Comparison of ENCODE assay signal across 17 cellular contexts in genomic region chr2:159506179-159506578, GRCh38.
DNase-seq lines count a peak whose midpoint lies in the region; ATAC-seq, FAIRE-seq and TF ChIP-seq lines count a peak whose summit lies in the region.
"Had no signal": no experiment of that assay in that cellular context is flagged by ENCODE, and none has a peak within 500 bp of the region (broad histone marks: within the 10 kb centered on the region; RNA-seq: fewer than 3 reads in every experiment).

No MANE protein-coding gene starts in this region.

- peak overlapping the region; percentile 51 for H3K27ac ChIP-seq in PC-9
- H3K27ac ChIP-seq: SJSA1 had no signal

- no peaks in the 10 kb centered on the region for H3K79me2 ChIP-seq in PC-9 (ENCODE audit: low read depth)

- H3F3A ChIP-seq in PC-9 (ENCODE audit: insufficient read depth, low read depth), result 0 out of 2 replicates have a peak, but pooled peaks cover 5% of the 10 kb centered on the region

- no peaks in the 10 kb centered on the region for H3K27me3 ChIP-seq in PC-9 (ENCODE audit: insufficient read depth, low read depth)
- H3K27me3 ChIP-seq: SJSA1 had no signal

- no peak for FAIRE-seq in GM19239 (lab: Jason Lieb, UNC)

- H3K36me3 Mint-ChIP-seq in natural killer cell treated with Interleukin-12 subunit alpha and Interleukin-12 subunit beta and Interleukin-15 and Interleukin-18, amount 100 ng/mL, for 72 hours, result no peaks in the 10 kb centered on the region
- peaks cover 3% of the 10 kb centered on the region for H3K36me3 Mint-ChIP-seq in activated CD8-positive, alpha-beta T cell treated with anti-CD3 and anti-CD28 coated beads for 36 hours (ENCODE audit: low read depth)

- no peaks in the 10 kb centered on the region for H4K20me1 ChIP-seq in PC-9 (ENCODE audit: insufficient read depth)

- POLR2A ChIA-PET in PC-9 (lab: Charles Lee; ENCODE audit: unreplicated experiment), result no interaction called here
- POLR2A ChIA-PET in activated CD8-positive, alpha-beta T cell treated with anti-CD3 and anti-CD28 coated beads for 36 hours (lab: Charles Lee), result no interaction called here

- no peaks in the 10 kb centered on the region for H3K9me3 Mint-ChIP-seq in natural killer cell treated with Interleukin-12 subunit alpha and Interleukin-12 subunit beta and Interleukin-15 and Interleukin-18, amount 100 ng/mL, for 72 hours
- peaks cover 4% of the 10 kb centered on the region for H3K9me3 Mint-ChIP-seq in activated CD8-positive, alpha-beta T cell treated with anti-CD3 and anti-CD28 coated beads for 36 hours

- TF ChIP-seq CTCF in PC-9 (conservative IDR thresholded peaks at IDR 0.05), result no peak
- no peak for TF ChIP-seq CTCF in activated CD8-positive, alpha-beta T cell treated with anti-CD3 and anti-CD28 coated beads for 36 hours (IDR thresholded peaks at IDR 0.05)

- H3K27ac Mint-ChIP-seq in natural killer cell treated with Interleukin-12 subunit alpha and Interleukin-12 subunit beta and Interleukin-15 and Interleukin-18, amount 100 ng/mL, for 72 hours, result peak overlapping the region; percentile 5 to 83
- H3K27ac Mint-ChIP-seq in activated CD8-positive, alpha-beta T cell treated with anti-CD3 and anti-CD28 coated beads for 36 hours, result no peak overlapping the region
- H3K27ac Mint-ChIP-seq: B cell; CD4-positive, CD25-positive, alpha-beta regulatory T cell; IgD-negative memory B cell had no signal

- intact Hi-C loops in PC-9 (cut with micrococcal nuclease; ENCODE audit: unreplicated experiment), result no loop called here
- intact Hi-C loops in activated CD8-positive, alpha-beta T cell treated with anti-CD3 and anti-CD28 coated beads for 36 hours (cut with micrococcal nuclease), result no loop called here

- H3K9me2 ChIP-seq in PC-9 (ENCODE audit: insufficient read depth), result no peaks in the 10 kb centered on the region

- no TSS peak for BruUV-seq in PC-9 (replicated peaks; lab: Mats Ljungman, UMichigan)

- H3K36me3 ChIP-seq in PC-9 (ENCODE audit: low read depth), result no peaks in the 10 kb centered on the region
- H3K36me3 ChIP-seq: SJSA1 had no signal

- no peak overlapping the region for H3K4me3 Mint-ChIP-seq in natural killer cell treated with Interleukin-12 subunit alpha and Interleukin-12 subunit beta and Interleukin-15 and Interleukin-18, amount 100 ng/mL, for 72 hours
- no peak overlapping the region for H3K4me3 Mint-ChIP-seq in activated CD8-positive, alpha-beta T cell treated with anti-CD3 and anti-CD28 coated beads for 36 hours
- H3K4me3 Mint-ChIP-seq: B cell; CD4-positive, CD25-positive, alpha-beta regulatory T cell; IgD-negative memory B cell had no signal

- H2AFZ ChIP-seq in PC-9, result no peak overlapping the region

- ATAC-seq in esophagus mucosa, result peak; percentile 45
- ATAC-seq in natural killer cell treated with Interleukin-12 subunit alpha and Interleukin-12 subunit beta and Interleukin-15 and Interleukin-18, amount 100 ng/mL, for 72 hours, result no peak
- no peak for ATAC-seq in HG03469 (IDR thresholded peaks at IDR 0.05; ENCODE audit: unreplicated experiment)
- ATAC-seq in activated CD8-positive, alpha-beta T cell treated with anti-CD3 and anti-CD28 coated beads for 36 hours, result no peak

- H3K4me2 ChIP-seq in PC-9, result peak overlapping the region; percentile 69

- CTCF ChIA-PET in PC-9 (lab: Charles Lee), result no interaction called here
- CTCF ChIA-PET in activated CD8-positive, alpha-beta T cell treated with anti-CD3 and anti-CD28 coated beads for 36 hours (lab: Charles Lee), result no interaction called here

- no peak overlapping the region for H3K4me3 ChIP-seq in PC-9
- H3K4me3 ChIP-seq: SJSA1 had no signal

- no peaks in the 10 kb centered on the region for H3K27me3 Mint-ChIP-seq in natural killer cell treated with Interleukin-12 subunit alpha and Interleukin-12 subunit beta and Interleukin-15 and Interleukin-18, amount 100 ng/mL, for 72 hours
- H3K27me3 Mint-ChIP-seq in activated CD8-positive, alpha-beta T cell treated with anti-CD3 and anti-CD28 coated beads for 36 hours, result no peaks in the 10 kb centered on the region
- H3K27me3 Mint-ChIP-seq: B cell; CD4-positive, CD25-positive, alpha-beta regulatory T cell; IgD-negative memory B cell had no signal

- no peak for DNase-seq in PC-9
- no peak for DNase-seq in natural killer cell treated with Interleukin-12 subunit alpha and Interleukin-12 subunit beta and Interleukin-15 and Interleukin-18, amount 100 ng/mL, for 72 hours (ENCODE audit: low spot score)
- no peak for DNase-seq in T-helper 2 cell
- DNase-seq in activated CD8-positive, alpha-beta T cell treated with anti-CD3 and anti-CD28 coated beads for 36 hours, result no peak
- no peak for DNase-seq in GM19239 (ENCODE audit: insufficient read length, low spot score)
- DNase-seq: Caco-2; CD4-positive, CD25-positive, alpha-beta regulatory T cell; Kasumi-1; NCI-H187 treated with DMSO at 0.1 percent for 48 hours; NCI-H446; NCI-H748 treated with DMSO at 0.1 percent for 48 hours; OCI-M1 had no signal

- peaks cover 17% of the 10 kb centered on the region for H3K4me1 ChIP-seq in PC-9 (replicated peaks; ENCODE audit: insufficient read depth)
- H3K4me1 ChIP-seq: SJSA1 had no signal

- H3K9me3 ChIP-seq in PC-9 (ENCODE audit: insufficient read depth, low read depth), result no peaks in the 10 kb centered on the region
- H3K9me3 ChIP-seq: Caco-2, SJSA1 had no signal

- H3K4me1 Mint-ChIP-seq in natural killer cell treated with Interleukin-12 subunit alpha and Interleukin-12 subunit beta and Interleukin-15 and Interleukin-18, amount 100 ng/mL, for 72 hours (ENCODE audit: low read depth in 2 of 2), result peaks cover 20 to 22% of the 10 kb centered on the region in 2 donors
- peaks cover 28% of the 10 kb centered on the region for H3K4me1 Mint-ChIP-seq in activated CD8-positive, alpha-beta T cell treated with anti-CD3 and anti-CD28 coated beads for 36 hours (ENCODE audit: low read depth)
